Comparison of ENCODE assay signal across 11 cellular contexts in the genomic region with DNA sequence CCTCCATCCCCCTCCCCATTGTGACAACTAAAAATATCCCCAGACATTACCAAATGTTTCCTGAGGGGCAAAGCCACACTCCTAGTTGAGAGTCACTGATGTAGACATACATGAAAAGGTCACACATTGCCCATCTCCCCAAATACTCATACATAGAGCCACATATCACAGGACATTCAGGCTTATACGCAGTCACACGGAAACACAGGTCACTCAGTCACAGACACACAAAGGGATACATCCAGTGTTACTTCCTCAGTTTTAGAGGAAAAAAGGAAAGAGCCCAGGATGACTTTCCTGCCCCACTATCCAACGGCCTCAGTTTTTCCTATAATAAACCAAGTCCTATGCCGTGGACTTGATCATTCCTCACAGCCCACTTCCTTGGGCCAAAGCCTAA. TPM values are rescaled to one million over a fixed set of nuclear protein-coding genes. Genes with fewer than 3 reads are reported as not detected.
DNase-seq lines count a peak whose midpoint lies in the region; ATAC-seq and TF ChIP-seq lines count a peak whose summit lies in the region.
"Had no signal": no experiment of that assay in that cellular context is flagged by ENCODE, and none has a peak within 500 bp of the region (broad histone marks: within the 10 kb centered on the region; RNA-seq: fewer than 3 reads in every experiment).

No MANE protein-coding gene starts in this region.

- peak overlapping the region in 3 of 4 donors; percentile 90 to 96 (median 94) for H3K27ac ChIP-seq in tibial nerve
- no peak overlapping the region for H3K27ac ChIP-seq in brain microvascular endothelial cell

- no peak for TF ChIP-seq POLR2A in tibial nerve (IDR thresholded peaks at IDR 0.05)

- H3K27me3 ChIP-seq in kidney epithelial cell (ENCODE audit: control insufficient read depth, insufficient read depth, low read length) (no peaks in the 10 kb centered on the region), tibial nerve (no peaks in the 10 kb centered on the region), brain microvascular endothelial cell (replicated peaks) (no peaks in the 10 kb centered on the region)

- ATAC-seq in HG03135 (IDR thresholded peaks at IDR 0.05; ENCODE audit: unreplicated experiment), result no peak

- H3K36me3 Mint-ChIP-seq in activated naive CD4-positive, alpha-beta T cell treated with anti-CD3 and anti-CD28 coated beads, Interleukin-2, amount 50 U/mL, for 24 hours, result peaks cover 1% of the 10 kb centered on the region
- H3K36me3 Mint-ChIP-seq in activated naive CD8-positive, alpha-beta T cell treated with anti-CD3 and anti-CD28 coated beads for 36 hours, result peaks cover 28% of the 10 kb centered on the region

- peaks cover 51% of the 10 kb centered on the region for H3K4me1 Mint-ChIP-seq in activated naive CD4-positive, alpha-beta T cell treated with anti-CD3 and anti-CD28 coated beads, Interleukin-2, amount 50 U/mL, for 24 hours
- H3K4me1 Mint-ChIP-seq in activated naive CD8-positive, alpha-beta T cell treated with anti-CD3 and anti-CD28 coated beads for 36 hours, result peaks cover 42% of the 10 kb centered on the region

- in situ Hi-C loops in brain microvascular endothelial cell (cut with HindIII; ENCODE audit: low pct_ligation_motif_present, low sequenced_read_pairs), result no loop called here

- TF ChIP-seq EP300 in tibial nerve (IDR thresholded peaks at IDR 0.05), result no peak

- no peak overlapping the region for H3K4me3 Mint-ChIP-seq in activated naive CD4-positive, alpha-beta T cell treated with anti-CD3 and anti-CD28 coated beads, Interleukin-2, amount 50 U/mL, for 24 hours
- H3K4me3 Mint-ChIP-seq in activated naive CD8-positive, alpha-beta T cell treated with anti-CD3 and anti-CD28 coated beads for 36 hours, result peak overlapping the region; percentile 83

- H3K36me3 ChIP-seq in kidney epithelial cell (ENCODE audit: control insufficient read depth, insufficient read depth, low read length) (no peaks in the 10 kb centered on the region), tibial nerve (peaks cover 0 to 26% (median 0%) of the 10 kb centered on the region in 3 donors), brain microvascular endothelial cell (replicated peaks) (peaks cover 2% of the 10 kb centered on the region)

- H3K9me3 ChIP-seq in tibial nerve, result no peaks in the 10 kb centered on the region

- TF ChIP-seq CTCF in kidney epithelial cell (IDR thresholded peaks at IDR 0.05; ENCODE audit: insufficient read depth, low read length, poor library complexity, severe bottlenecking) (no peak), tibial nerve (IDR thresholded peaks at IDR 0.05) (no peak), brain microvascular endothelial cell (IDR thresholded peaks at IDR 0.05; ENCODE audit: low read depth, low read length, missing control alignments) (no peak)

- peaks cover 0 to 76% (median 38%) of the 10 kb centered on the region in 4 donors for H3K4me1 ChIP-seq in tibial nerve

- WGBS in tibial nerve, 2 donors, result 60 to 69% methylated on average over 4 of the region's 4 CpGs

- H3K27ac Mint-ChIP-seq in activated naive CD4-positive, alpha-beta T cell treated with anti-CD3 and anti-CD28 coated beads, Interleukin-2, amount 50 U/mL, for 24 hours, result peak overlapping the region; percentile 0
- H3K27ac Mint-ChIP-seq in activated naive CD8-positive, alpha-beta T cell treated with anti-CD3 and anti-CD28 coated beads for 36 hours, result peak overlapping the region; percentile 2

- no peaks in the 10 kb centered on the region for H3K9me3 Mint-ChIP-seq in activated naive CD4-positive, alpha-beta T cell treated with anti-CD3 and anti-CD28 coated beads, Interleukin-2, amount 50 U/mL, for 24 hours
- no peaks in the 10 kb centered on the region for H3K9me3 Mint-ChIP-seq in activated naive CD8-positive, alpha-beta T cell treated with anti-CD3 and anti-CD28 coated beads for 36 hours

- H3K27me3 Mint-ChIP-seq in activated naive CD4-positive, alpha-beta T cell treated with anti-CD3 and anti-CD28 coated beads, Interleukin-2, amount 50 U/mL, for 24 hours, result no peaks in the 10 kb centered on the region
- no peaks in the 10 kb centered on the region for H3K27me3 Mint-ChIP-seq in activated naive CD8-positive, alpha-beta T cell treated with anti-CD3 and anti-CD28 coated beads for 36 hours

- peak overlapping the region; percentile 77 for H3K4me3 ChIP-seq in kidney epithelial cell (ENCODE audit: low read depth, low read length)
- H3K4me3 ChIP-seq in tibial nerve, result peak overlapping the region in 1 of 4 donors; percentile 66
- no peak overlapping the region for H3K4me3 ChIP-seq in brain microvascular endothelial cell (ENCODE audit: low read depth, low read length)

- DNase-seq in activated naive CD4-positive, alpha-beta T cell (lab: John Stamatoyannopoulos, UW), result no peak
- DNase-seq in activated naive CD8-positive, alpha-beta T cell treated with anti-CD3 and anti-CD28 coated beads for 36 hours, result no peak
- DNase-seq in kidney epithelial cell (ENCODE audit: low read depth) (no peak), tibial nerve (ENCODE audit: low spot score in 2 of 2) (no peak), pons (ENCODE audit: low spot score) (no peak), brain microvascular endothelial cell (no peak)
- DNase-seq: caudate nucleus; KG1; stimulated activated naive CD4-positive, alpha-beta T cell had no signal

RNA-seq across cellular contexts. Expression of gene SLC39A1, which starts 1.9 kb away (rescaled TPM):
- total RNA-seq in activated naive CD8-positive, alpha-beta T cell treated with anti-CD3 and anti-CD28 coated beads for 36 hours, result 10 to 100 TPM; 60.6 to 63.1 TPM
- 219 and 246 TPM in 2 replicates for total RNA-seq in kidney epithelial cell
- 100 to 1,000 TPM in 1 of 4 donors, 10 to 100 TPM in 3; 81.0 to 157 (median 92.4) TPM for total RNA-seq in tibial nerve

RNA-seq across cellular contexts. Expression of gene CRTC2, which starts 3.0 kb away (rescaled TPM):
- 10 to 100 TPM; 56.4 to 67.0 TPM for total RNA-seq in activated naive CD8-positive, alpha-beta T cell treated with anti-CD3 and anti-CD28 coated beads for 36 hours
- total RNA-seq in kidney epithelial cell, result 21.5 and 21.7 TPM in 2 replicates
- 10 to 100 TPM; 17.4 to 43.7 (median 23.4) TPM for total RNA-seq in tibial nerve

RNA-seq across cellular contexts. Expression of gene CREB3L4, which starts 6.3 kb away (rescaled TPM):
- total RNA-seq in activated naive CD8-positive, alpha-beta T cell treated with anti-CD3 and anti-CD28 coated beads for 36 hours, result 1 to 10 TPM; 6.8 to 7.3 TPM
- total RNA-seq in kidney epithelial cell (11.8 and 14.5 TPM in 2 replicates), tibial nerve (10 to 100 TPM; 10.2 to 17.5 (median 11.4) TPM)

RNA-seq across cellular contexts. Expression of gene DENND4B, which starts 14.9 kb away (rescaled TPM):
- 10 to 100 TPM; 90.2 to 91.4 TPM for total RNA-seq in activated naive CD8-positive, alpha-beta T cell treated with anti-CD3 and anti-CD28 coated beads for 36 hours
- 25.1 and 42.8 TPM in 2 replicates for total RNA-seq in kidney epithelial cell
- total RNA-seq in tibial nerve, result 10 to 100 TPM; 42.8 to 78.0 (median 56.7) TPM

RNA-seq across cellular contexts. Expression of gene JTB, which starts 16.1 kb away (rescaled TPM):
- total RNA-seq in activated naive CD8-positive, alpha-beta T cell treated with anti-CD3 and anti-CD28 coated beads for 36 hours, result 100 to 1,000 TPM; 204 to 214 TPM
- 220 and 242 TPM in 2 replicates for total RNA-seq in kidney epithelial cell
- 100 to 1,000 TPM; 149 to 289 (median 241) TPM for total RNA-seq in tibial nerve
